In genomic region chr16:75114179-75114945, GRCh38 we compare ENCODE assay signal across 18 cellular contexts. TPM values are rescaled to one million over a fixed set of nuclear protein-coding genes. Genes with fewer than 3 reads are reported as not detected.
DNase-seq lines count a peak whose midpoint lies in the region; ATAC-seq, FAIRE-seq and TF ChIP-seq lines count a peak whose summit lies in the region.
"Had no signal": no experiment of that assay in that cellular context is flagged by ENCODE, and none has a peak within 500 bp of the region (broad histone marks: within the 10 kb centered on the region; RNA-seq: fewer than 3 reads in every experiment).

No MANE protein-coding gene starts in this region.

- H3K4me3 Mint-ChIP-seq in neural crest cell, result no peak overlapping the region
- H3K4me3 Mint-ChIP-seq: B cell; CD4-positive, alpha-beta T cell had no signal

- peaks cover 29% of the 10 kb centered on the region for H3K4me1 Mint-ChIP-seq in neural crest cell

- H3K27ac Mint-ChIP-seq in neural crest cell (ENCODE audit: unreplicated experiment), result peak overlapping the region; percentile 57
- H3K27ac Mint-ChIP-seq: B cell; CD4-positive, alpha-beta T cell had no signal

- H3K9me3 Mint-ChIP-seq in neural crest cell, result peaks cover 3% of the 10 kb centered on the region
- H3K9me3 Mint-ChIP-seq: CD4-positive, alpha-beta T cell had no signal

- peaks cover 2% of the 10 kb centered on the region for H3K27me3 Mint-ChIP-seq in neural crest cell (ENCODE audit: low read depth)

- DNase-seq in AG20443 (ENCODE audit: low spot score) (peak; percentile 4), GM13977 (ENCODE audit: low spot score) (peak; percentile 10), RPMI7951 (ENCODE audit: low read depth) (peak; percentile 32), neural crest cell (ENCODE audit: low read depth, low spot score) (no peak), GM19239 (ENCODE audit: insufficient read length, low spot score) (no peak), NCI-H2227 treated with DMSO at 0.1 percent for 48 hours (lab: John Stamatoyannopoulos, UW) (no peak)
- DNase-seq: Calu3; CD4-positive, alpha-beta T cell; DND-41; NCI-H146; NCI-H446 treated with DMSO at 0.1 percent for 48 hours; NCI-H82; SW 1271 had no signal

- no peaks in the 10 kb centered on the region for H3K36me3 Mint-ChIP-seq in neural crest cell (ENCODE audit: low read depth)

- no peak for TF ChIP-seq CTCF in GM13977 (IDR thresholded peaks at IDR 0.05; ENCODE audit: extremely low read depth, insufficient read depth, missing control alignments)
- no peak for TF ChIP-seq CTCF in neural crest cell (conservative IDR thresholded peaks at IDR 0.05)

- no peak for ATAC-seq in HG03175 (IDR thresholded peaks at IDR 0.05; ENCODE audit: unreplicated experiment)
- ATAC-seq in GM19035 (IDR thresholded peaks at IDR 0.05; ENCODE audit: unreplicated experiment), result no peak

- in situ Hi-C loops in GM13977 (cut with MboI; ENCODE audit: low pct_unique_long_range_greater_than_20kb, low sequenced_read_pairs, unreplicated experiment), result no loop called here

- no peak for FAIRE-seq in GM19239 (lab: Jason Lieb, UNC)
- FAIRE-seq: H54, RCC 7860 had no signal

RNA-seq across cellular contexts. Expression of gene LDHD, which starts 2.2 kb away (rescaled TPM):
- 0.68 and 0.96 TPM in 2 replicates for total RNA-seq in RPMI7951 (2014; rRNA removed; shearing (Covaris generic))
- 0.56 TPM in 1 of 2 replicates, not detected in the other for total RNA-seq in neural crest cell
- total RNA-seq: B cell; CD4-positive, alpha-beta T cell had no signal

RNA-seq across cellular contexts. Expression of gene ZFP1, which starts 34.0 kb away (rescaled TPM):
- total RNA-seq in RPMI7951 (2014; rRNA removed; shearing (Covaris generic)), result 17.2 and 21.3 TPM in 2 replicates
- total RNA-seq in neural crest cell, result 22.9 and 26.7 TPM in 2 replicates

Comparison
In these comparisons a context has a peak if more than half of its experiments do, and no peak if none do; other contexts are left out.
1. DNase-seq: peak in AG20443 (single experiment), GM13977 (single experiment) and RPMI7951 (single experiment); none in neural crest cell (single experiment), GM19239 (single experiment) and NCI-H2227 treated with DMSO at 0.1 percent for 48 hours (single experiment).